ENCODE assay signal across 23 cellular contexts in genomic region chr10:101601541-101601940, GRCh38. TPM values are rescaled to one million over a fixed set of nuclear protein-coding genes. Genes with fewer than 3 reads are reported as not detected.
DNase-seq lines count a peak whose midpoint lies in the region; ATAC-seq and TF ChIP-seq lines count a peak whose summit lies in the region.
"Had no signal": no experiment of that assay in that cellular context is flagged by ENCODE, and none has a peak within 500 bp of the region (broad histone marks: within the 10 kb centered on the region; RNA-seq: fewer than 3 reads in every experiment).

No MANE protein-coding gene starts in this region.

- TF ChIP-seq CTCF in endodermal cell (conservative IDR thresholded peaks at IDR 0.05) (no peak), endothelial cell (IDR thresholded peaks at IDR 0.05; ENCODE audit: unreplicated experiment) (no peak)

- no peak for ATAC-seq in stimulated activated effector memory CD8-positive, alpha-beta T cell treated with anti-CD3 and anti-CD28 coated beads, Interleukin-12 subunit alpha, Interleukin-12 subunit beta, amount 100 ng/mL, for 72 hours
- no peak for ATAC-seq in T-cell (replicated peaks in 1 of 4)
- ATAC-seq: natural killer cell; stimulated activated naive B cell treated with anti-CD40 and anti-IgM and Interleukin-4, amounts not matched to agents 10 μg/mL and 1 μg/mL and 100 μg/mL, for 72 hours had no signal

- no peaks in the 10 kb centered on the region for H3K4me1 Mint-ChIP-seq in activated naive CD4-positive, alpha-beta T cell treated with anti-CD3 and anti-CD28 coated beads, Interleukin-2, amount 10 ng/mL, durations not matched to agents 7 days and 5 days
- no peaks in the 10 kb centered on the region for H3K4me1 Mint-ChIP-seq in activated naive CD4-positive, alpha-beta T cell treated with anti-CD3 and anti-CD28 coated beads for 36 hours (ENCODE audit: low read depth)
- H3K4me1 Mint-ChIP-seq in endodermal cell: peaks cover 62% of the 10 kb centered on the region
- no peaks in the 10 kb centered on the region for H3K4me1 Mint-ChIP-seq in stimulated activated effector memory CD8-positive, alpha-beta T cell treated with anti-CD3 and anti-CD28 coated beads, Interleukin-12 subunit alpha, Interleukin-12 subunit beta, amount 100 ng/mL, for 72 hours
- no peaks in the 10 kb centered on the region for H3K4me1 Mint-ChIP-seq in T-cell
- H3K4me1 Mint-ChIP-seq in endothelial cell (ENCODE audit: unreplicated experiment): peaks cover 10% of the 10 kb centered on the region
- H3K4me1 Mint-ChIP-seq: CD4-positive, CD25-positive, alpha-beta regulatory T cell; natural killer cell; stimulated activated naive B cell treated with anti-CD40 and anti-IgM and Interleukin-4, amounts not matched to agents 10 μg/mL and 1 μg/mL and 100 μg/mL, for 72 hours had no signal

- H3K27me3 Mint-ChIP-seq in activated naive CD4-positive, alpha-beta T cell treated with anti-CD3 and anti-CD28 coated beads, Interleukin-2, amount 10 ng/mL, durations not matched to agents 7 days and 5 days: no peaks in the 10 kb centered on the region
- no peaks in the 10 kb centered on the region for H3K27me3 Mint-ChIP-seq in activated naive CD4-positive, alpha-beta T cell treated with anti-CD3 and anti-CD28 coated beads for 36 hours (ENCODE audit: low read depth)
- H3K27me3 Mint-ChIP-seq in endodermal cell (ENCODE audit: insufficient read depth) (no peaks in the 10 kb centered on the region), T-cell (no peaks in the 10 kb centered on the region), endothelial cell (ENCODE audit: unreplicated experiment) (no peaks in the 10 kb centered on the region)
- H3K27me3 Mint-ChIP-seq: activated CD4-positive, alpha-beta memory T cell treated with anti-CD3 and anti-CD28 coated beads for 36 hours; CD4-positive, CD25-positive, alpha-beta regulatory T cell; IgD-negative memory B cell; stimulated activated naive B cell treated with anti-CD40 and anti-IgM and Interleukin-4, amounts not matched to agents 10 μg/mL and 1 μg/mL and 100 μg/mL, for 72 hours had no signal

- H3K27ac Mint-ChIP-seq in activated naive CD4-positive, alpha-beta T cell treated with anti-CD3 and anti-CD28 coated beads, Interleukin-2, amount 10 ng/mL, durations not matched to agents 7 days and 5 days: no peak overlapping the region
- no peak overlapping the region for H3K27ac Mint-ChIP-seq in activated naive CD4-positive, alpha-beta T cell treated with anti-CD3 and anti-CD28 coated beads for 36 hours
- no peak overlapping the region for H3K27ac Mint-ChIP-seq in endodermal cell
- peak overlapping the region; percentile 39 for H3K27ac Mint-ChIP-seq in stimulated activated effector memory CD8-positive, alpha-beta T cell treated with anti-CD3 and anti-CD28 coated beads, Interleukin-12 subunit alpha, Interleukin-12 subunit beta, amount 100 ng/mL, for 72 hours
- no peak overlapping the region for H3K27ac Mint-ChIP-seq in T-cell
- no peak overlapping the region for H3K27ac Mint-ChIP-seq in endothelial cell (ENCODE audit: unreplicated experiment)
- H3K27ac Mint-ChIP-seq: activated CD4-positive, alpha-beta memory T cell treated with anti-CD3 and anti-CD28 coated beads for 36 hours; HFFc6; IgD-negative memory B cell; natural killer cell; stimulated activated naive B cell treated with anti-CD40 and anti-IgM and Interleukin-4, amounts not matched to agents 10 μg/mL and 1 μg/mL and 100 μg/mL, for 72 hours had no signal

- peaks cover 2% of the 10 kb centered on the region for H3K36me3 Mint-ChIP-seq in activated naive CD4-positive, alpha-beta T cell treated with anti-CD3 and anti-CD28 coated beads, Interleukin-2, amount 10 ng/mL, durations not matched to agents 7 days and 5 days
- H3K36me3 Mint-ChIP-seq in activated naive CD4-positive, alpha-beta T cell treated with anti-CD3 and anti-CD28 coated beads for 36 hours (ENCODE audit: low read depth): peaks cover 1% of the 10 kb centered on the region
- H3K36me3 Mint-ChIP-seq in endodermal cell (ENCODE audit: low read depth) (peaks cover 22% of the 10 kb centered on the region), T-cell (peaks cover 7% of the 10 kb centered on the region), endothelial cell (ENCODE audit: low read depth, unreplicated experiment) (peaks cover 8% of the 10 kb centered on the region)
- H3K36me3 Mint-ChIP-seq in stimulated activated effector memory CD8-positive, alpha-beta T cell treated with anti-CD3 and anti-CD28 coated beads, Interleukin-12 subunit alpha, Interleukin-12 subunit beta, amount 100 ng/mL, for 72 hours: peaks cover 16% of the 10 kb centered on the region
- H3K36me3 Mint-ChIP-seq: activated CD4-positive, alpha-beta memory T cell treated with anti-CD3 and anti-CD28 coated beads for 36 hours; natural killer cell had no signal

- intact Hi-C loops in activated naive CD4-positive, alpha-beta T cell treated with anti-CD3 and anti-CD28 coated beads for 36 hours (cut with micrococcal nuclease): no loop called here

- no peak overlapping the region for H3K4me3 Mint-ChIP-seq in activated naive CD4-positive, alpha-beta T cell treated with anti-CD3 and anti-CD28 coated beads, Interleukin-2, amount 10 ng/mL, durations not matched to agents 7 days and 5 days
- no peak overlapping the region for H3K4me3 Mint-ChIP-seq in activated naive CD4-positive, alpha-beta T cell treated with anti-CD3 and anti-CD28 coated beads for 36 hours
- H3K4me3 Mint-ChIP-seq in endodermal cell: no peak overlapping the region
- no peak overlapping the region for H3K4me3 Mint-ChIP-seq in stimulated activated effector memory CD8-positive, alpha-beta T cell treated with anti-CD3 and anti-CD28 coated beads, Interleukin-12 subunit alpha, Interleukin-12 subunit beta, amount 100 ng/mL, for 72 hours
- no peak overlapping the region for H3K4me3 Mint-ChIP-seq in T-cell
- no peak overlapping the region for H3K4me3 Mint-ChIP-seq in endothelial cell (ENCODE audit: unreplicated experiment)
- H3K4me3 Mint-ChIP-seq: activated CD4-positive, alpha-beta memory T cell treated with anti-CD3 and anti-CD28 coated beads for 36 hours; CD4-positive, CD25-positive, alpha-beta regulatory T cell; HFFc6; IgD-negative memory B cell; natural killer cell; stimulated activated naive B cell treated with anti-CD40 and anti-IgM and Interleukin-4, amounts not matched to agents 10 μg/mL and 1 μg/mL and 100 μg/mL, for 72 hours had no signal

- H3K27me3 ChIP-seq in endodermal cell (ENCODE audit: control insufficient read depth, insufficient read depth, low read length, poor library complexity, severe bottlenecking): no peaks in the 10 kb centered on the region
- H3K27me3 ChIP-seq: hepatocyte, MG63, pancreas, sigmoid colon had no signal

- no peaks in the 10 kb centered on the region for H3K9me3 Mint-ChIP-seq in activated naive CD4-positive, alpha-beta T cell treated with anti-CD3 and anti-CD28 coated beads, Interleukin-2, amount 10 ng/mL, durations not matched to agents 7 days and 5 days
- no peaks in the 10 kb centered on the region for H3K9me3 Mint-ChIP-seq in activated naive CD4-positive, alpha-beta T cell treated with anti-CD3 and anti-CD28 coated beads for 36 hours
- no peaks in the 10 kb centered on the region for H3K9me3 Mint-ChIP-seq in endodermal cell
- no peaks in the 10 kb centered on the region for H3K9me3 Mint-ChIP-seq in stimulated activated effector memory CD8-positive, alpha-beta T cell treated with anti-CD3 and anti-CD28 coated beads, Interleukin-12 subunit alpha, Interleukin-12 subunit beta, amount 100 ng/mL, for 72 hours
- H3K9me3 Mint-ChIP-seq in T-cell: no peaks in the 10 kb centered on the region
- no peaks in the 10 kb centered on the region for H3K9me3 Mint-ChIP-seq in endothelial cell (ENCODE audit: unreplicated experiment)
- H3K9me3 Mint-ChIP-seq: activated CD4-positive, alpha-beta memory T cell treated with anti-CD3 and anti-CD28 coated beads for 36 hours; CD4-positive, CD25-positive, alpha-beta regulatory T cell; HFFc6; IgD-negative memory B cell; natural killer cell; stimulated activated naive B cell treated with anti-CD40 and anti-IgM and Interleukin-4, amounts not matched to agents 10 μg/mL and 1 μg/mL and 100 μg/mL, for 72 hours had no signal

- H3K27ac ChIP-seq in endodermal cell (ENCODE audit: low read depth, low read length): no peak overlapping the region
- H3K27ac ChIP-seq: hepatocyte, HL-60, pancreas, sigmoid colon had no signal

- peaks cover 19% of the 10 kb centered on the region for H3K36me3 ChIP-seq in endodermal cell (ENCODE audit: control insufficient read depth, insufficient read depth, low read length)
- H3K36me3 ChIP-seq: MG63 had no signal

- peaks cover 37% of the 10 kb centered on the region for H3K4me1 ChIP-seq in endodermal cell (ENCODE audit: control insufficient read depth, insufficient read depth, low read length)
- H3K4me1 ChIP-seq: pancreas, sigmoid colon had no signal

- H3K9me3 ChIP-seq in endodermal cell (ENCODE audit: control insufficient read depth, low read length): no peaks in the 10 kb centered on the region
- H3K9me3 ChIP-seq: MG63, pancreas, sigmoid colon had no signal

- H3K4me3 ChIP-seq in endodermal cell (ENCODE audit: low read length): no peak overlapping the region
- H3K4me3 ChIP-seq: hepatocyte, MG63, pancreas, sigmoid colon had no signal

- 67 to 78% methylated on average over 1 of the region's 1 CpG for WGBS in endodermal cell (ENCODE audit: insufficient coverage in 1 of 2, insufficient read length in 1 of 2), 2 experiments

- H3K9ac ChIP-seq in endodermal cell (ENCODE audit: extremely low read depth, low read length, poor library complexity, severe bottlenecking): no peak overlapping the region

- POLR2A ChIA-PET in T-cell (lab: Charles Lee): no interaction called here

- CTCF ChIA-PET in activated naive CD4-positive, alpha-beta T cell treated with anti-CD3 and anti-CD28 coated beads, Interleukin-2, amount 10 ng/mL, durations not matched to agents 7 days and 5 days (lab: Charles Lee): interaction anchor here (1.3 to 10.7 kb wide), 3 partner anchors 9 to 180 kb away, joined by 3 to 192 read pairs (median 8); partner anchors contain the start of gene NPM3
- CTCF ChIA-PET in activated naive CD4-positive, alpha-beta T cell treated with anti-CD3 and anti-CD28 coated beads for 36 hours (lab: Charles Lee): interaction anchor here (1.6 to 9.1 kb wide), 4 partner anchors 13 to 181 kb away, joined by 3 to 91 read pairs (median 12); partner anchors contain the start of genes DPCD, NPM3 and POLL
- CTCF ChIA-PET in T-cell (lab: Charles Lee): no interaction called here

- DNase-seq in activated naive CD4-positive, alpha-beta T cell treated with anti-CD3 and anti-CD28 coated beads, Interleukin-2, amount 10 ng/mL, durations not matched to agents 7 days and 5 days: peak; percentile 16
- DNase-seq in activated naive CD4-positive, alpha-beta T cell treated with anti-CD3 and anti-CD28 coated beads for 36 hours: no peak
- DNase-seq in NCI-H510A (lab: John Stamatoyannopoulos, UW) (peak; percentile 62), endodermal cell (peak; percentile 44), midbrain (lab: John Stamatoyannopoulos, UW) (no peak), T-cell (no peak), endothelial cell (ENCODE audit: low spot score) (no peak)
- DNase-seq in stimulated activated effector memory CD8-positive, alpha-beta T cell treated with anti-CD3 and anti-CD28 coated beads, Interleukin-12 subunit alpha, Interleukin-12 subunit beta, amount 100 ng/mL, for 72 hours (ENCODE audit: low spot score in 2 of 2): no peak
- DNase-seq: activated CD4-positive, alpha-beta memory T cell treated with anti-CD3 and anti-CD28 coated beads for 36 hours; activated naive CD4-positive, alpha-beta T cell treated with anti-CD3 and anti-CD28 coated beads, Interleukin-2, amount 50 U/mL, for 16 hours; activated T-cell treated with anti-CD3 and anti-CD28 coated beads for 4 hours; CD4-positive, CD25-positive, alpha-beta regulatory T cell; HFFc6; islet precursor cell; MG63; natural killer cell; NCI-H2107; sigmoid colon; stimulated activated naive B cell treated with anti-CD40 and anti-IgM and Interleukin-4, amounts not matched to agents 10 μg/mL and 1 μg/mL and 100 μg/mL, for 72 hours had no signal

RNA-seq across cellular contexts. Expression of gene DPCD, which starts 13.4 kb away (rescaled TPM):
- total RNA-seq in activated naive CD4-positive, alpha-beta T cell treated with anti-CD3 and anti-CD28 coated beads for 36 hours: 10 to 100 TPM; 13.8 to 14.1 TPM
- total RNA-seq in endodermal cell (10 to 100 TPM; 33.3 to 52.0 TPM), T-cell (1 to 10 TPM in 2 of 5 donors, under 1 TPM in 2, not detected in 1; 0.35 to 1.2 (median 0.97) TPM), endothelial cell (ENCODE audit: unreplicated experiment) (16.7 TPM)
- polyA plus RNA-seq in endodermal cell (2013, experiment 1 of 2): 43.1 TPM
- polyA plus RNA-seq in endodermal cell (2013, experiment 2 of 2): 46.7 TPM
- total RNA-seq: CD4-positive, CD25-positive, alpha-beta regulatory T cell had no signal

RNA-seq across cellular contexts. Expression of gene POLL, which starts 13.5 kb away (rescaled TPM):
- 10 to 100 TPM; 28.1 to 29.0 TPM for total RNA-seq in activated naive CD4-positive, alpha-beta T cell treated with anti-CD3 and anti-CD28 coated beads for 36 hours
- total RNA-seq in endodermal cell: 10 to 100 TPM; 51.8 to 59.3 TPM
- polyA plus RNA-seq in endodermal cell (2013, experiment 1 of 2): 39.0 TPM
- polyA plus RNA-seq in endodermal cell (2013, experiment 2 of 2): 28.8 TPM
- 10 to 100 TPM; 27.1 to 52.6 (median 43.4) TPM for total RNA-seq in T-cell
- 44.8 TPM for total RNA-seq in endothelial cell (ENCODE audit: unreplicated experiment)

Comparison
In these comparisons a context has a peak if more than half of its experiments do, and no peak if none do; other contexts are left out.
1. DNase-seq: peak in activated naive CD4-positive, alpha-beta T cell treated with anti-CD3 and anti-CD28 coated beads, Interleukin-2, amount 10 ng/mL, durations not matched to agents 7 days and 5 days (single experiment), NCI-H510A (single experiment) and endodermal cell (single experiment); none in activated naive CD4-positive, alpha-beta T cell treated with anti-CD3 and anti-CD28 coated beads for 36 hours (single experiment), stimulated activated effector memory CD8-positive, alpha-beta T cell treated with anti-CD3 and anti-CD28 coated beads, Interleukin-12 subunit alpha, Interleukin-12 subunit beta, amount 100 ng/mL, for 72 hours (0 of 2), midbrain (single experiment), T-cell (0 of 34) and endothelial cell (single experiment).
2. CTCF ChIA-PET loops: an anchor here in activated naive CD4-positive, alpha-beta T cell treated with anti-CD3 and anti-CD28 coated beads, Interleukin-2, amount 10 ng/mL, durations not matched to agents 7 days and 5 days (1.3 to 10.7 kb wide) and activated naive CD4-positive, alpha-beta T cell treated with anti-CD3 and anti-CD28 coated beads for 36 hours (1.6 to 9.1 kb wide); none called in T-cell.